Comparison of ENCODE assay signal across 8 cellular contexts in genomic region chr5:140725799-140726471, GRCh38. TPM values are rescaled to one million over a fixed set of nuclear protein-coding genes. Genes with fewer than 3 reads are reported as not detected.
DNase-seq lines count a peak whose midpoint lies in the region; ATAC-seq, FAIRE-seq and TF ChIP-seq lines count a peak whose summit lies in the region.

No MANE protein-coding gene starts in this region.

- H3K27ac ChIP-seq in pancreas, result no peak overlapping the region

- 4% methylated on average over 23 of the region's 23 CpGs for WGBS in pancreas, 2 donors

- no peak for TF ChIP-seq CTCF in pancreas (IDR thresholded peaks at IDR 0.05)

- no peaks in the 10 kb centered on the region for H3K9me3 Mint-ChIP-seq in activated T-helper 1 cell treated with anti-CD3 and anti-CD28 coated beads, Interleukin-12 subunit alpha, Interleukin-12 subunit beta, Interleukin-2, Interleukin-4 antibody, amounts not matched to agents 30 ng/mL and 10 ng/mL and 1 ng/mL, durations not matched to agents 14 hours and 24 hours and 36 hours

- H3K36me3 ChIP-seq in pancreas, result no peaks in the 10 kb centered on the region

- intact Hi-C loops in activated T-helper 1 cell treated with anti-CD3 and anti-CD28 coated beads, Interleukin-12 subunit alpha, Interleukin-12 subunit beta, Interleukin-2, Interleukin-4 antibody, amounts not matched to agents 30 ng/mL and 10 ng/mL and 1 ng/mL, durations not matched to agents 14 hours and 24 hours and 36 hours (cut with micrococcal nuclease), result loop anchor here (1.0 kb wide), 1 partner anchor 15 kb away; no protein-coding TSS in a partner anchor
- intact Hi-C loops in pancreas (cut with DNase I), result no loop called here

- peaks cover 21% of the 10 kb centered on the region for H3K27me3 Mint-ChIP-seq in activated T-helper 1 cell treated with anti-CD3 and anti-CD28 coated beads, Interleukin-12 subunit alpha, Interleukin-12 subunit beta, Interleukin-2, Interleukin-4 antibody, amounts not matched to agents 30 ng/mL and 10 ng/mL and 1 ng/mL, durations not matched to agents 14 hours and 24 hours and 36 hours (ENCODE audit: insufficient read depth)

- no peaks in the 10 kb centered on the region for H3K36me3 Mint-ChIP-seq in activated T-helper 1 cell treated with anti-CD3 and anti-CD28 coated beads, Interleukin-12 subunit alpha, Interleukin-12 subunit beta, Interleukin-2, Interleukin-4 antibody, amounts not matched to agents 30 ng/mL and 10 ng/mL and 1 ng/mL, durations not matched to agents 14 hours and 24 hours and 36 hours (ENCODE audit: low read depth)

- ATAC-seq in GM18861 (IDR thresholded peaks at IDR 0.05; ENCODE audit: unreplicated experiment) (peak; percentile 92), HG03095 (IDR thresholded peaks at IDR 0.05; ENCODE audit: unreplicated experiment) (peak; percentile 90), pancreas (peak; percentile 94 to 95 (median 95))

- no peaks in the 10 kb centered on the region for H3K9me3 ChIP-seq in pancreas

- H3K27me3 ChIP-seq in pancreas, result peaks cover 0 to 6% (median 0%) of the 10 kb centered on the region in 4 donors

- peak overlapping the region in 2 of 4 donors; percentile 16 to 20 for H3K4me3 ChIP-seq in pancreas

- peak; percentile 36 for DNase-seq in 8988T
- peak; percentile 99 for DNase-seq in OCI-M1 (lab: John Stamatoyannopoulos, UW)
- DNase-seq in activated T-helper 1 cell treated with anti-CD3 and anti-CD28 coated beads, Interleukin-12 subunit alpha, Interleukin-12 subunit beta, Interleukin-2, Interleukin-4 antibody, amounts not matched to agents 30 ng/mL and 10 ng/mL and 1 ng/mL, durations not matched to agents 14 hours and 24 hours and 36 hours (ENCODE audit: low spot score), result peak; percentile 72
- peak; percentile 89 for DNase-seq in fibroblast of the conjunctiva (ENCODE audit: low read depth)
- peak; percentile 63 to 94 (median 78) for DNase-seq in pancreas
- DNase-seq in urothelium cell line (ENCODE audit: low spot score), result peak; percentile 66

- H3K4me1 ChIP-seq in pancreas, result no peaks in the 10 kb centered on the region

- peaks cover 11% of the 10 kb centered on the region for H3K4me1 Mint-ChIP-seq in activated T-helper 1 cell treated with anti-CD3 and anti-CD28 coated beads, Interleukin-12 subunit alpha, Interleukin-12 subunit beta, Interleukin-2, Interleukin-4 antibody, amounts not matched to agents 30 ng/mL and 10 ng/mL and 1 ng/mL, durations not matched to agents 14 hours and 24 hours and 36 hours (ENCODE audit: low read depth)

- peak overlapping the region; percentile 77 for H3K4me3 Mint-ChIP-seq in activated T-helper 1 cell treated with anti-CD3 and anti-CD28 coated beads, Interleukin-12 subunit alpha, Interleukin-12 subunit beta, Interleukin-2, Interleukin-4 antibody, amounts not matched to agents 30 ng/mL and 10 ng/mL and 1 ng/mL, durations not matched to agents 14 hours and 24 hours and 36 hours

- H3K27ac Mint-ChIP-seq in activated T-helper 1 cell treated with anti-CD3 and anti-CD28 coated beads, Interleukin-12 subunit alpha, Interleukin-12 subunit beta, Interleukin-2, Interleukin-4 antibody, amounts not matched to agents 30 ng/mL and 10 ng/mL and 1 ng/mL, durations not matched to agents 14 hours and 24 hours and 36 hours, result peak overlapping the region; percentile 91

- FAIRE-seq in pancreas (lab: Jason Lieb, UNC) (no peak), urothelium cell line (lab: Jason Lieb, UNC) (no peak)

RNA-seq across cellular contexts. Expression of gene ZMAT2, which starts 25.7 kb away (rescaled TPM):
- 68.0 and 71.2 TPM in 2 replicates for total RNA-seq in activated T-helper 1 cell treated with anti-CD3 and anti-CD28 coated beads, Interleukin-12 subunit alpha, Interleukin-12 subunit beta, Interleukin-2, Interleukin-4 antibody, amounts not matched to agents 30 ng/mL and 10 ng/mL and 1 ng/mL, durations not matched to agents 14 hours and 24 hours and 36 hours
- 10 to 100 TPM; 10.5 to 28.0 (median 15.8) TPM for total RNA-seq in pancreas
- 10 to 100 TPM; 21.2 to 42.9 TPM for polyA plus RNA-seq in pancreas

RNA-seq across cellular contexts. Expression of gene HARS2, which starts 34.7 kb away (rescaled TPM):
- 31.2 and 32.7 TPM in 2 replicates for total RNA-seq in activated T-helper 1 cell treated with anti-CD3 and anti-CD28 coated beads, Interleukin-12 subunit alpha, Interleukin-12 subunit beta, Interleukin-2, Interleukin-4 antibody, amounts not matched to agents 30 ng/mL and 10 ng/mL and 1 ng/mL, durations not matched to agents 14 hours and 24 hours and 36 hours
- 10 to 100 TPM in 1 of 6 donors, 1 to 10 TPM in 5; 5.9 to 15.9 (median 8.6) TPM for total RNA-seq in pancreas
- polyA plus RNA-seq in pancreas, result 10 to 100 TPM; 12.4 to 23.6 TPM

RNA-seq across cellular contexts. Expression of gene HARS1, which starts 34.8 kb away (rescaled TPM):
- total RNA-seq in activated T-helper 1 cell treated with anti-CD3 and anti-CD28 coated beads, Interleukin-12 subunit alpha, Interleukin-12 subunit beta, Interleukin-2, Interleukin-4 antibody, amounts not matched to agents 30 ng/mL and 10 ng/mL and 1 ng/mL, durations not matched to agents 14 hours and 24 hours and 36 hours, result 112 and 114 TPM in 2 replicates
- total RNA-seq in pancreas, result 10 to 100 TPM; 24.7 to 34.7 (median 30.1) TPM
- polyA plus RNA-seq in pancreas, result 10 to 100 TPM; 46.8 to 47.8 TPM

RNA-seq across cellular contexts. Expression of gene DND1, which starts 52.6 kb away (rescaled TPM):
- 3.3 and 4.1 TPM in 2 replicates for total RNA-seq in activated T-helper 1 cell treated with anti-CD3 and anti-CD28 coated beads, Interleukin-12 subunit alpha, Interleukin-12 subunit beta, Interleukin-2, Interleukin-4 antibody, amounts not matched to agents 30 ng/mL and 10 ng/mL and 1 ng/mL, durations not matched to agents 14 hours and 24 hours and 36 hours
- total RNA-seq in pancreas, result 1 to 10 TPM in 1 of 6 donors, under 1 TPM in 5; 0.37 to 1.0 (median 0.56) TPM
- polyA plus RNA-seq in pancreas, result 1 to 10 TPM; 3.5 to 3.8 TPM

Comparison
In these comparisons a context has a peak if more than half of its experiments do, and no peak if none do; other contexts are left out.
1. DNase-seq: peak in every context shown above with its lines; median percentile 99 in OCI-M1; 89 in fibroblast of the conjunctiva; 78 in pancreas; 72 in activated T-helper 1 cell treated with anti-CD3 and anti-CD28 coated beads, Interleukin-12 subunit alpha, Interleukin-12 subunit beta, Interleukin-2, Interleukin-4 antibody, amounts not matched to agents 30 ng/mL and 10 ng/mL and 1 ng/mL, durations not matched to agents 14 hours and 24 hours and 36 hours; 66 in urothelium cell line; 36 in 8988T.